7 cellular contexts compared by ENCODE assay signal in the genomic region with DNA sequence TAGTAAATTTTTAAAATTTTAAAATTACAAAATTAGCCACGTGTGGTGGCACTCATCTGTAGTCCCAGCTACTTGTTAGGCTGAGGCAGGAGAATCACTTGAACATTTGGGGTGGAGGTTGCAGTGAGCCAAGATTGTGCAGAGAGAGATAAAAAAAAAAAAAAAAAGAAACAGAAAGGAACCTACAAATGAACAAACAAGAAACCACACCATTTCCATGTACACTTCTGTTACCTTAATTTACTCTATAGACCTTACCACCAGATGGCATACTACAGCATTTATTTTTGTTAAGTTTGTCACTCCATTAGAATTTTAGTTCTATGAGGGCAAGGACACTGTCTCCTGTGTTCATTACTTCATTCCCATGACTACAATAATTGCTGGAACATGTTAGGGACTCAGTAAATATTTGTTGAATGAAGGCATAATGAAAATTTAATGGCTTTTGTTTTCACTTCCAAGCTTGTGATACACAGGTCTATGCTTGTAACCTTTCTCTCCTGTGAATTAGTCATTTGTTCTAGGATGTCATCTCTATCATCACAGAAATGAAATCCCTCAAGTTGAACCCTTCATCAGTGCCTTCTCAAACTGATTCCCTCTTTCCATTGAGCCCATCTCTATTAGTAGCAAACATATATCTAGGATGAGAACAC.
DNase-seq lines count a peak whose midpoint lies in the region; TF ChIP-seq lines count a peak whose summit lies in the region.

No MANE protein-coding gene starts in this region.

- TF ChIP-seq CTCF in GM20000 (IDR thresholded peaks at IDR 0.05; ENCODE audit: extremely low read depth, missing control alignments) (peak; percentile 31), tibial artery (IDR thresholded peaks at IDR 0.05) (peak; percentile 27 to 36)

- peaks cover 0 to 3% (median 0%) of the 10 kb centered on the region in 3 donors for H3K9me3 ChIP-seq in tibial artery

- H3K4me1 ChIP-seq in tibial artery, result peaks cover 0 to 21% (median 13%) of the 10 kb centered on the region in 4 donors

- H3K36me3 ChIP-seq in tibial artery, result no peaks in the 10 kb centered on the region

- no peaks in the 10 kb centered on the region for H3K27me3 ChIP-seq in tibial artery

- no peak overlapping the region for H3K27ac ChIP-seq in tibial artery

- H3K4me3 ChIP-seq in tibial artery, result no peak overlapping the region

- no peak for TF ChIP-seq POLR2A in erythroblast (IDR thresholded peaks at IDR 0.05; ENCODE audit: low read length)

- peak; percentile 42 for DNase-seq in ELR (ENCODE audit: low read depth)
- DNase-seq in GM20000 (ENCODE audit: low spot score), result peak; percentile 15
- peak; percentile 24 for DNase-seq in NCI-H526 treated with DMSO at 0.1 percent for 48 hours (lab: John Stamatoyannopoulos, UW)
- peak; percentile 19 to 31 for DNase-seq in erythroblast (lab: John Stamatoyannopoulos, UW)
- DNase-seq in tibial artery, result no peak
- DNase-seq in HK-2 (ENCODE audit: unreplicated experiment), result no peak
- no peak for DNase-seq in NCI-H1105 treated with DMSO at 0.1 percent for 48 hours (lab: John Stamatoyannopoulos, UW)

- intact Hi-C loops in tibial artery (cut with DNase I; ENCODE audit: low total_unique reads), result loop anchor here (10.0 kb wide), 1 partner anchor 50 kb away; no protein-coding TSS in a partner anchor

Comparison
In these comparisons a context has a peak if more than half of its experiments do, and no peak if none do; other contexts are left out.
1. DNase-seq: peak in ELR (single experiment), GM20000 (single experiment), NCI-H526 treated with DMSO at 0.1 percent for 48 hours (single experiment) and erythroblast (2 of 2); none in tibial artery (0 of 2), HK-2 (single experiment) and NCI-H1105 treated with DMSO at 0.1 percent for 48 hours (single experiment).